In the genomic region with DNA sequence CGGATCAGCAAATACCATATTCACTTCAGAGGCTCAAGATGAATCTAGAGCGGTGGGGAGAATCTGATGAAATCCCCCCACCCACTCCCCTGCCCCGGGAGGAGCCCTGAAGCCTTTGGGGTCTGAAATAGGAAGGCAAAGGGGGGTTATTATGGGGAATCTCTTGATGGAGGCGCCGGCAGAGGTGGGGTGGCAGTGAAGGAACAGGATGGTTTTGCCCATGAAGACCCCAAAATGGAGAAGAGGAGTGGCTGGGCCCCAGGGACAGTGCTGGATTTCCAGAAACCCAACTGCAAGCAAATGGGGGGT, we compare ENCODE assay signal across 1 cellular context.
TF ChIP-seq lines count a peak whose summit lies in the region.

No MANE protein-coding gene starts in this region.

TF ChIP-seq in WTC11, 78 proteins besides CTCF, POLR2A, EP300 and RAD21 (continued from another document):
- TF ChIP-seq, protein P1, sequence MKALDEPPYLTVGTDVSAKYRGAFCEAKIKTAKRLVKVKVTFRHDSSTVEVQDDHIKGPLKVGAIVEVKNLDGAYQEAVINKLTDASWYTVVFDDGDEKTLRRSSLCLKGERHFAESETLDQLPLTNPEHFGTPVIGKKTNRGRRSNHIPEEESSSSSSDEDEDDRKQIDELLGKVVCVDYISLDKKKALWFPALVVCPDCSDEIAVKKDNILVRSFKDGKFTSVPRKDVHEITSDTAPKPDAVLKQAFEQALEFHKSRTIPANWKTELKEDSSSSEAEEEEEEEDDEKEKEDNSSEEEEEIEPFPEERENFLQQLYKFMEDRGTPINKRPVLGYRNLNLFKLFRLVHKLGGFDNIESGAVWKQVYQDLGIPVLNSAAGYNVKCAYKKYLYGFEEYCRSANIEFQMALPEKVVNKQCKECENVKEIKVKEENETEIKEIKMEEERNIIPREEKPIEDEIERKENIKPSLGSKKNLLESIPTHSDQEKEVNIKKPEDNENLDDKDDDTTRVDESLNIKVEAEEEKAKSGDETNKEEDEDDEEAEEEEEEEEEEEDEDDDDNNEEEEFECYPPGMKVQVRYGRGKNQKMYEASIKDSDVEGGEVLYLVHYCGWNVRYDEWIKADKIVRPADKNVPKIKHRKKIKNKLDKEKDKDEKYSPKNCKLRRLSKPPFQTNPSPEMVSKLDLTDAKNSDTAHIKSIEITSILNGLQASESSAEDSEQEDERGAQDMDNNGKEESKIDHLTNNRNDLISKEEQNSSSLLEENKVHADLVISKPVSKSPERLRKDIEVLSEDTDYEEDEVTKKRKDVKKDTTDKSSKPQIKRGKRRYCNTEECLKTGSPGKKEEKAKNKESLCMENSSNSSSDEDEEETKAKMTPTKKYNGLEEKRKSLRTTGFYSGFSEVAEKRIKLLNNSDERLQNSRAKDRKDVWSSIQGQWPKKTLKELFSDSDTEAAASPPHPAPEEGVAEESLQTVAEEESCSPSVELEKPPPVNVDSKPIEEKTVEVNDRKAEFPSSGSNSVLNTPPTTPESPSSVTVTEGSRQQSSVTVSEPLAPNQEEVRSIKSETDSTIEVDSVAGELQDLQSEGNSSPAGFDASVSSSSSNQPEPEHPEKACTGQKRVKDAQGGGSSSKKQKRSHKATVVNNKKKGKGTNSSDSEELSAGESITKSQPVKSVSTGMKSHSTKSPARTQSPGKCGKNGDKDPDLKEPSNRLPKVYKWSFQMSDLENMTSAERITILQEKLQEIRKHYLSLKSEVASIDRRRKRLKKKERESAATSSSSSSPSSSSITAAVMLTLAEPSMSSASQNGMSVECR (CRISPR knock-in tag; IDR thresholded peaks at IDR 0.05; ENCODE audit: borderline replicate concordance): no peak
